1 cellular context compared by ENCODE assay signal in genomic region chr2:109950146-109950843, GRCh38. TPM values are rescaled to one million over a fixed set of nuclear protein-coding genes. Genes with fewer than 3 reads are reported as not detected.
"Had no signal": no experiment of that assay in that cellular context is flagged by ENCODE, and none has a peak within 500 bp of the region (broad histone marks: within the 10 kb centered on the region; RNA-seq: fewer than 3 reads in every experiment).

No MANE protein-coding gene starts in this region.

RNA-seq across cellular contexts. Expression of gene LIMS3, which starts 51.8 kb away (rescaled TPM):
- total RNA-seq: renal cortical epithelial cell had no signal
